In genomic region chr16:55737966-55738365, GRCh38 we compare ENCODE assay signal across 23 cellular contexts.
"Had no signal": no experiment of that assay in that cellular context is flagged by ENCODE, and none has a peak within 500 bp of the region (broad histone marks: within the 10 kb centered on the region; RNA-seq: fewer than 3 reads in every experiment).

No MANE protein-coding gene starts in this region.

- H3K27me3 ChIP-seq: colonic mucosa, foreskin keratinocyte had no signal

- ATAC-seq: effector memory CD8-positive, alpha-beta T cell; esophagus mucosa; foreskin keratinocyte; gastrocnemius medialis; gastroesophageal sphincter; heart left ventricle; heart right ventricle had no signal

- H3K9me3 ChIP-seq: colonic mucosa, esophagus muscularis mucosa, esophagus squamous epithelium, gastrocnemius medialis, gastroesophageal sphincter, heart left ventricle, heart right ventricle had no signal

- DNase-seq: colonic mucosa; cortex of kidney; dermis blood vessel endothelial cell; dorsolateral prefrontal cortex; effector CD4-positive, alpha-beta T cell; effector CD8-positive, alpha-beta T cell; effector memory CD4-positive, alpha-beta T cell; effector memory CD8-positive, alpha-beta T cell; endodermal cell; erythroblast; esophagus squamous epithelium; foreskin fibroblast; foreskin keratinocyte; foreskin melanocyte; gastrocnemius medialis; glutamatergic neuron had no signal

- H3K4me1 ChIP-seq: colonic mucosa, esophagus muscularis mucosa, esophagus squamous epithelium, foreskin keratinocyte, gastrocnemius medialis, gastroesophageal sphincter, heart left ventricle, heart right ventricle had no signal

- H3K27ac ChIP-seq: colonic mucosa, dorsolateral prefrontal cortex, epithelial cell of prostate, esophagus muscularis mucosa, foreskin keratinocyte, gastrocnemius medialis, gastroesophageal sphincter, heart left ventricle, heart right ventricle had no signal

- H3K4me1 Mint-ChIP-seq: endodermal cell had no signal

- H3K9me3 Mint-ChIP-seq: dendritic cell treated with granulocyte-macrophage colony-stimulating factor and Interleukin-4, amounts not matched to agents 40 ng/mL and 50 ng/mL, for 4 days; endodermal cell had no signal

- H3K36me3 ChIP-seq: colonic mucosa, esophagus muscularis mucosa, esophagus squamous epithelium, gastrocnemius medialis, gastroesophageal sphincter, heart left ventricle, heart right ventricle had no signal

- H3K4me3 ChIP-seq: colonic mucosa, dorsolateral prefrontal cortex, esophagus muscularis mucosa, esophagus squamous epithelium, gastrocnemius medialis, gastroesophageal sphincter, heart left ventricle, heart right ventricle had no signal

- H3K4me3 Mint-ChIP-seq: dendritic cell treated with granulocyte-macrophage colony-stimulating factor and Interleukin-4, amounts not matched to agents 40 ng/mL and 50 ng/mL, for 4 days; effector memory CD8-positive, alpha-beta T cell; endodermal cell had no signal

- H3K27ac Mint-ChIP-seq: dendritic cell treated with granulocyte-macrophage colony-stimulating factor and Interleukin-4, amounts not matched to agents 40 ng/mL and 50 ng/mL, for 4 days; effector memory CD8-positive, alpha-beta T cell; endodermal cell had no signal
